In the genomic region with DNA sequence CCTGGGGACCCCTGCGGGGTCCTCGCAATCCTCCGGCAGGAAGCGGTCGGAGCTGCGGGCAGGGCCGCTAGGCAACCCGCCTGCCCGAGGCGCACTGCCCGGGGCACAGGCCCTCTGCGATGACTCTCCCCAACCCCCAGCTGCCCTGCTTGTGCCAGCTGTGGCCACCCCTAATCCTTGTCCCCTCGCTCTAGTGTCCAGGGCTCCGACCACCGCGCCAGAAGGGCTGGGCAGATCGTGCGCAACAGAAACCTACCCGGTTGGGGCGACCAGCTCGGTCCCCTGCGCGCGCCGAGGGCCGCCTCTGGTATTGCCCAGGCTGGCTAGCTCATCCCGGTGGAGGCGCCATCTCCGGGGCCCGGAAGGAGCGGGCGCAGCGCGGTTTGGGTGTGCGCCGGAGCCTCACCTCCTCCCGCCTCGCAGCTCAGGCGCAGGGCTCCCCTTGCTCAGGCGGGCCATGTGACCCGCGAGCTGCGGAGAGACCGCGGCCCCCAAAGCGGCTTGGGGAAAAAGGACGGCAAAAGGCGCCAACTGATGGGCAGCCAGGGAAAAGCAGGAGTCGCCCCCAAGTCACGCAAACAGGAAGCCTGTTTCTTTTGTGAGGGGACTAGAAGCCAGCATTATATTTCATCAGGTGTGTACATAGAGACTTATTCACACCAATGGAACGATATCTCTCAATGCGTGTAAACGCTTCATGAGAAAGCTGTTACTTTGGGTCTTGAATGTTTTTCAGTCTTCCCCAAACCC, we compare ENCODE assay signal across 8 cellular contexts. TPM values are rescaled to one million over a fixed set of nuclear protein-coding genes. Genes with fewer than 3 reads are reported as not detected.
DNase-seq lines count a peak whose midpoint lies in the region; ATAC-seq and TF ChIP-seq lines count a peak whose summit lies in the region.

No MANE protein-coding gene starts in this region.

- TF ChIP-seq CTCF in AG09309 (IDR thresholded peaks at IDR 0.05; ENCODE audit: control insufficient read depth, insufficient read depth, low read depth, low read length, missing control alignments): peak; percentile 34
- no peak for TF ChIP-seq CTCF in endothelial cell (IDR thresholded peaks at IDR 0.05; ENCODE audit: unreplicated experiment)
- no peak for TF ChIP-seq CTCF in lower leg skin (IDR thresholded peaks at IDR 0.05)
- TF ChIP-seq CTCF in PC-9 (conservative IDR thresholded peaks at IDR 0.05): no peak

- peak overlapping the region; percentile 70 for H3K4me3 ChIP-seq in AG09309 (ENCODE audit: control insufficient read depth, low read depth, low read length)
- H3K4me3 ChIP-seq in lower leg skin (ENCODE audit: low read depth, poor library complexity, severe bottlenecking): peak overlapping the region; percentile 67
- H3K4me3 ChIP-seq in PC-9: no peak overlapping the region

- H3K4me2 ChIP-seq in PC-9: no peak overlapping the region

- H3K4me1 ChIP-seq in PC-9 (replicated peaks; ENCODE audit: insufficient read depth): no peaks in the 10 kb centered on the region

- peak overlapping the region; percentile 78 for H3K27ac Mint-ChIP-seq in endothelial cell (ENCODE audit: unreplicated experiment)

- ATAC-seq in GM18861 (IDR thresholded peaks at IDR 0.05; ENCODE audit: unreplicated experiment): no peak

- intact Hi-C loops in lower leg skin (cut with DNase I; ENCODE audit: low total_unique reads): no loop called here
- intact Hi-C loops in PC-9 (cut with micrococcal nuclease; ENCODE audit: unreplicated experiment): no loop called here

- CTCF ChIA-PET in PC-9 (lab: Charles Lee): no interaction called here

- H3K27me3 Mint-ChIP-seq in endothelial cell (ENCODE audit: unreplicated experiment): peaks cover 7% of the 10 kb centered on the region

- no peak for TF ChIP-seq POLR2A in lower leg skin (IDR thresholded peaks at IDR 0.05)

- H3K36me3 Mint-ChIP-seq in endothelial cell (ENCODE audit: low read depth, unreplicated experiment): peaks cover 4% of the 10 kb centered on the region

- H3F3A ChIP-seq in PC-9 (ENCODE audit: insufficient read depth, low read depth): no peaks in the 10 kb centered on the region

- DNase-seq in AG09309 (ENCODE audit: low read depth) (no peak), HPDE6-E6E7 (ENCODE audit: extremely low spot score) (peak; percentile 48), SHP77 treated with DMSO at 0.1 percent for 48 hours (lab: John Stamatoyannopoulos, UW) (peak; percentile 82), endothelial cell (ENCODE audit: low spot score) (peak; percentile 61), lower leg skin (ENCODE audit: low spot score in 2 of 2) (peak in 1 of 2 donors; percentile 91), superior temporal gyrus (ENCODE audit: extremely low spot score) (peak; percentile 88), PC-9 (no peak)

- no peaks in the 10 kb centered on the region for H3K36me3 ChIP-seq in PC-9 (ENCODE audit: low read depth)

- no peaks in the 10 kb centered on the region for H3K27me3 ChIP-seq in PC-9 (ENCODE audit: insufficient read depth, low read depth)

- no peaks in the 10 kb centered on the region for H3K9me3 ChIP-seq in PC-9 (ENCODE audit: insufficient read depth, low read depth)

- H3K4me3 Mint-ChIP-seq in endothelial cell (ENCODE audit: unreplicated experiment): peak overlapping the region; percentile 92

- H3K27ac ChIP-seq in PC-9: no peak overlapping the region

- POLR2A ChIA-PET in PC-9 (lab: Charles Lee; ENCODE audit: unreplicated experiment): no interaction called here

- H3K9me3 Mint-ChIP-seq in endothelial cell (ENCODE audit: unreplicated experiment): no peaks in the 10 kb centered on the region

- 1 to 2% methylated on average over 15 to 35 of the region's 53 CpGs for WGBS in lower leg skin, 2 donors

- H3K79me2 ChIP-seq in PC-9 (ENCODE audit: low read depth): no peaks in the 10 kb centered on the region

- H3K4me1 Mint-ChIP-seq in endothelial cell (ENCODE audit: unreplicated experiment): peaks cover 25% of the 10 kb centered on the region

- BruUV-seq in PC-9 (replicated peaks; lab: Mats Ljungman, UMichigan): no TSS peak

- H4K20me1 ChIP-seq in PC-9 (ENCODE audit: insufficient read depth): no peaks in the 10 kb centered on the region

- H2AFZ ChIP-seq in PC-9: no peak overlapping the region

- H3K9me2 ChIP-seq in PC-9 (ENCODE audit: insufficient read depth): no peaks in the 10 kb centered on the region

RNA-seq across cellular contexts. Expression of gene RNF20, which starts 46.8 kb away (rescaled TPM):
- total RNA-seq in endothelial cell (ENCODE audit: unreplicated experiment): 46.1 TPM
- total RNA-seq in lower leg skin: 10 to 100 TPM; 21.6 to 25.0 (median 23.1) TPM
- total RNA-seq in PC-9 (2021): 55.8 and 58.7 TPM in 2 replicates

RNA-seq across cellular contexts. Expression of gene ALDOB, which starts 51.3 kb away (rescaled TPM):
- total RNA-seq in endothelial cell (ENCODE audit: unreplicated experiment) (0.31 TPM), lower leg skin (under 1 TPM in 1 of 4 donors, not detected in 3; 0.52 TPM), PC-9 (2021) (not detected in 2 replicates)

Comparison
In these comparisons a context has a peak if more than half of its experiments do, and no peak if none do; other contexts are left out.
1. DNase-seq: peak in HPDE6-E6E7 (single experiment), SHP77 treated with DMSO at 0.1 percent for 48 hours (single experiment), endothelial cell (single experiment) and superior temporal gyrus (single experiment); none in AG09309 (single experiment) and PC-9 (0 of 2).